26 cellular contexts compared by ENCODE assay signal in the genomic region with DNA sequence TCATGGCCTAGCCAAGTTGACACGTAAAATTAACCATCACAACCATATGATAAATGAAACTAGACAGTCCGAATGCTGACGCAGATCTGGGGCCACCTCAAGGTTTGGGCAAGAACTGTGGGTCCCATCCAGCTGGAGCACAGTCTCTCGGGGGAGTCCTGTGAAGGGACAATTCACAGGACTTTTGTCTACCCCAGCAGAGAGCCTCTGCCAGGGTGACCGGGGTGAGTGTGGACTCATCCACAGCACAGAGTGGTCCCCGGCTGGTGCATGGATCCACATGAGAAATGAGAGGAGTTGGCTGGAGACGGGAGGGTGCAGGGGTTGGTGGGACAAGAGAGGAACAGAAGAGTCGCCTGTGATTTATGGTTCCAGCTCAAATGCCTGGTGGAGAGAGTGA. TPM values are rescaled to one million over a fixed set of nuclear protein-coding genes. Genes with fewer than 3 reads are reported as not detected.
DNase-seq lines count a peak whose midpoint lies in the region; ATAC-seq, FAIRE-seq and TF ChIP-seq lines count a peak whose summit lies in the region.
"Had no signal": no experiment of that assay in that cellular context is flagged by ENCODE, and none has a peak within 500 bp of the region (broad histone marks: within the 10 kb centered on the region; RNA-seq: fewer than 3 reads in every experiment).

No MANE protein-coding gene starts in this region.

- H3K18ac ChIP-seq in H1 (ENCODE audit: extremely low read depth, low read length), result no peak overlapping the region

- no peak overlapping the region for H2BK20ac ChIP-seq in H1 (ENCODE audit: low read length)

- no peak overlapping the region for H2AFZ ChIP-seq in H1 (ENCODE audit: low read length)
- H2AFZ ChIP-seq in OCI-LY7 (ENCODE audit: low read length), result no peak overlapping the region
- H2AFZ ChIP-seq: GM23248 had no signal

- H3K36me3 ChIP-seq in H1 (ENCODE audit: control insufficient read depth in 2 of 4, insufficient read depth in 4 of 4, low read length in 3 of 4), result no peaks in the 10 kb centered on the region
- H3K36me3 ChIP-seq in OCI-LY7 (ENCODE audit: insufficient read depth, low read length), result no peaks in the 10 kb centered on the region
- H3K36me3 ChIP-seq: BE2C; BLaER1 treated with 17β-estradiol and CSF1 and Interleukin-3, amounts not matched to agents 10 nM and 100 nM; HAP-1 had no signal

- no TSS peak for BruUV-seq in OCI-LY7 (replicated peaks; lab: Mats Ljungman, UMichigan)

- H2AK5ac ChIP-seq in H1 (ENCODE audit: low read depth, low read length), result no peak overlapping the region

- no peak overlapping the region for H4K5ac ChIP-seq in H1 (ENCODE audit: insufficient read length, low read depth, low read length)

- H2BK120ac ChIP-seq in H1 (replicated peaks; ENCODE audit: low read depth, low read length), result no peak overlapping the region

- peaks cover 1% of the 10 kb centered on the region for H3K9me3 Mint-ChIP-seq in activated naive CD8-positive, alpha-beta T cell treated with anti-CD3 and anti-CD28 coated beads, Interleukin-2, amount 10 ng/mL, durations not matched to agents 7 days and 5 days
- H3K9me3 Mint-ChIP-seq in activated naive CD8-positive, alpha-beta T cell treated with anti-CD3 and anti-CD28 coated beads for 36 hours, result no peaks in the 10 kb centered on the region
- peaks cover 2% of the 10 kb centered on the region for H3K9me3 Mint-ChIP-seq in neural crest cell
- no peaks in the 10 kb centered on the region for H3K9me3 Mint-ChIP-seq in type B pancreatic cell
- H3K9me3 Mint-ChIP-seq: CD4-positive, alpha-beta T cell had no signal

- CTCF ChIA-PET in H1 (lab: Charles Lee; ENCODE audit: partially characterized antibody) (no interaction called here), OCI-LY7 (lab: Charles Lee; ENCODE audit: unreplicated experiment) (no interaction called here)

- H4K8ac ChIP-seq in H1 (ENCODE audit: extremely low read depth, insufficient read depth, low read length), result peak overlapping the region; percentile 31; the same call in 1 of the 2 replicates

- no peak overlapping the region for H4K91ac ChIP-seq in H1 (replicated peaks; ENCODE audit: insufficient read length, low read length)

- H3K27ac Mint-ChIP-seq in activated naive CD8-positive, alpha-beta T cell treated with anti-CD3 and anti-CD28 coated beads, Interleukin-2, amount 10 ng/mL, durations not matched to agents 7 days and 5 days, result peak overlapping the region; percentile 17
- no peak overlapping the region for H3K27ac Mint-ChIP-seq in activated naive CD8-positive, alpha-beta T cell treated with anti-CD3 and anti-CD28 coated beads for 36 hours
- peak overlapping the region; percentile 7 for H3K27ac Mint-ChIP-seq in neural crest cell (ENCODE audit: unreplicated experiment)
- H3K27ac Mint-ChIP-seq in type B pancreatic cell, result no peak overlapping the region
- H3K27ac Mint-ChIP-seq: CD14-positive monocyte; CD4-positive, alpha-beta T cell had no signal

- 88% methylated on average over 8 of the region's 8 CpGs; no CpG with 5 or more reads in 1 of the 2 experiments for WGBS in H1 (ENCODE audit: extremely low coverage in 1 of 2, insufficient coverage in 1 of 2, insufficient read length in 1 of 2, insufficient replicate concordance in 2 of 2, low coverage in 1 of 2, low lambda C conversion rate in 2 of 2, missing lambda C conversion rate in 1 of 2), 2 experiments

- intact Hi-C loops in OCI-LY7 (cut with micrococcal nuclease; ENCODE audit: unreplicated experiment), result no loop called here

- no peak for TF ChIP-seq EP300 in H1 (IDR thresholded peaks at IDR 0.05; ENCODE audit: borderline replicate concordance in 1 of 2, low read depth in 2 of 2, low read length in 2 of 2)

- H4K20me1 ChIP-seq in H1 (replicated peaks in 1 of 2; ENCODE audit: control insufficient read depth in 1 of 2, insufficient read depth in 2 of 2, low read length in 2 of 2) (no peaks in the 10 kb centered on the region), OCI-LY7 (ENCODE audit: insufficient read depth, low read length) (no peaks in the 10 kb centered on the region)
- H4K20me1 ChIP-seq: BLaER1 treated with 17β-estradiol and CSF1 and Interleukin-3, amounts not matched to agents 10 nM and 100 nM had no signal

- H3K27me3 ChIP-seq in H1 (replicated peaks in 1 of 4; ENCODE audit: control insufficient read depth in 3 of 4, extremely low read depth in 1 of 4, insufficient read depth in 3 of 4, low read length in 3 of 4), result no peaks in the 10 kb centered on the region
- H3K27me3 ChIP-seq: BE2C; BLaER1 treated with 17β-estradiol and CSF1 and Interleukin-3, amounts not matched to agents 10 nM and 100 nM had no signal

- H3K4me3 ChIP-seq in H1 (ENCODE audit: extremely low read depth in 1 of 4, insufficient read depth in 2 of 4, low read depth in 3 of 4, low read length in 4 of 4) (no peak overlapping the region), OCI-LY7 (ENCODE audit: low read depth, low read length, poor library complexity, severe bottlenecking) (no peak overlapping the region)
- H3K4me3 ChIP-seq: A549; BLaER1 treated with 17β-estradiol and CSF1 and Interleukin-3, amounts not matched to agents 10 nM and 100 nM; GM12878; GM23248; HAP-1 had no signal

- H3K4me3 Mint-ChIP-seq in activated naive CD8-positive, alpha-beta T cell treated with anti-CD3 and anti-CD28 coated beads, Interleukin-2, amount 10 ng/mL, durations not matched to agents 7 days and 5 days, result no peak overlapping the region
- H3K4me3 Mint-ChIP-seq in activated naive CD8-positive, alpha-beta T cell treated with anti-CD3 and anti-CD28 coated beads for 36 hours, result no peak overlapping the region
- no peak overlapping the region for H3K4me3 Mint-ChIP-seq in neural crest cell
- H3K4me3 Mint-ChIP-seq in type B pancreatic cell, result no peak overlapping the region
- H3K4me3 Mint-ChIP-seq: CD14-positive monocyte; CD4-positive, alpha-beta T cell; CD8-positive, alpha-beta memory T cell had no signal

- H3K27ac ChIP-seq in H1 (ENCODE audit: low read depth, low read length) (no peak overlapping the region), OCI-LY7 (ENCODE audit: low read depth, low read length, poor library complexity, severe bottlenecking) (no peak overlapping the region)
- H3K27ac ChIP-seq: A549; BLaER1 treated with 17β-estradiol and CSF1 and Interleukin-3, amounts not matched to agents 10 nM and 100 nM; GM23248 had no signal

- no peaks in the 10 kb centered on the region for H3K4me1 ChIP-seq in H1 (replicated peaks in 1 of 4; ENCODE audit: control insufficient read depth in 3 of 4, insufficient read depth in 4 of 4, low read length in 3 of 4)
- H3K4me1 ChIP-seq in OCI-LY7 (ENCODE audit: insufficient read depth, low read length, poor library complexity, severe bottlenecking), result no peaks in the 10 kb centered on the region
- H3K4me1 ChIP-seq: A549; BE2C; BLaER1 treated with 17β-estradiol and CSF1 and Interleukin-3, amounts not matched to agents 10 nM and 100 nM; HAP-1 had no signal

- peaks cover 0 to 4% of the 10 kb centered on the region in 2 experiments; a peak in 1 of 4 replicates for H3K9me3 ChIP-seq in H1 (ENCODE audit: insufficient read depth in 2 of 2, low read depth in 1 of 2, low read length in 1 of 2)
- no peaks in the 10 kb centered on the region for H3K9me3 ChIP-seq in OCI-LY7 (ENCODE audit: low read length)
- H3K9me3 ChIP-seq: BE2C, HAP-1 had no signal

- no peak overlapping the region for H3K14ac ChIP-seq in H1 (ENCODE audit: insufficient read length)

- H3K79me2 ChIP-seq in H1 (ENCODE audit: control insufficient read depth in 1 of 2, insufficient read depth in 2 of 2, low read length in 2 of 2) (no peaks in the 10 kb centered on the region), OCI-LY7 (ENCODE audit: insufficient read depth, low read depth, low read length) (no peaks in the 10 kb centered on the region)

- H2BK5ac ChIP-seq in H1 (ENCODE audit: low read depth, low read length), result no peak overlapping the region

- peaks cover 5% of the 10 kb centered on the region for H3K27me3 Mint-ChIP-seq in activated naive CD8-positive, alpha-beta T cell treated with anti-CD3 and anti-CD28 coated beads, Interleukin-2, amount 10 ng/mL, durations not matched to agents 7 days and 5 days
- H3K27me3 Mint-ChIP-seq in activated naive CD8-positive, alpha-beta T cell treated with anti-CD3 and anti-CD28 coated beads for 36 hours, result peaks cover 9% of the 10 kb centered on the region
- H3K27me3 Mint-ChIP-seq in neural crest cell (ENCODE audit: low read depth) (peaks cover 46% of the 10 kb centered on the region), type B pancreatic cell (peaks cover 38% of the 10 kb centered on the region)

- TF ChIP-seq RAD21 in H1 (IDR thresholded peaks at IDR 0.05 in 1 of 2, conservative IDR thresholded peaks at IDR 0.05 in 1 of 2; ENCODE audit: low read depth in 2 of 2, low read length in 2 of 2), result no peak

- FAIRE-seq in H1 (lab: Jason Lieb, UNC), result no peak
- FAIRE-seq: A549, D721Med, GM12878, GM19239, H54 had no signal

- no peak overlapping the region for H2BK15ac ChIP-seq in H1 (ENCODE audit: low read length)

- no peaks in the 10 kb centered on the region for H3K79me1 ChIP-seq in H1 (ENCODE audit: low read depth, low read length)

- no peak overlapping the region for H3K56ac ChIP-seq in H1 (replicated peaks; ENCODE audit: insufficient read length, low read depth, low read length)

- H3K23ac ChIP-seq in H1 (ENCODE audit: insufficient read length), result no peak overlapping the region

- H3K9me2 ChIP-seq in OCI-LY7 (ENCODE audit: insufficient read depth, low read length), result no peaks in the 10 kb centered on the region

- H2BK12ac ChIP-seq in H1 (ENCODE audit: low read depth, low read length), result no peak overlapping the region

- no peaks in the 10 kb centered on the region for H3K4me1 Mint-ChIP-seq in activated naive CD8-positive, alpha-beta T cell treated with anti-CD3 and anti-CD28 coated beads, Interleukin-2, amount 10 ng/mL, durations not matched to agents 7 days and 5 days
- H3K4me1 Mint-ChIP-seq in activated naive CD8-positive, alpha-beta T cell treated with anti-CD3 and anti-CD28 coated beads for 36 hours, result peaks cover 2% of the 10 kb centered on the region
- H3K4me1 Mint-ChIP-seq in neural crest cell, result peaks cover 3% of the 10 kb centered on the region
- H3K4me1 Mint-ChIP-seq in type B pancreatic cell (ENCODE audit: unreplicated experiment), result no peaks in the 10 kb centered on the region
- H3K4me1 Mint-ChIP-seq: CD14-positive monocyte had no signal

- POLR2A ChIA-PET in activated naive CD8-positive, alpha-beta T cell treated with anti-CD3 and anti-CD28 coated beads, Interleukin-2, amount 10 ng/mL, durations not matched to agents 7 days and 5 days (lab: Charles Lee), result no interaction called here
- POLR2A ChIA-PET in H1 (lab: Charles Lee; ENCODE audit: partially characterized antibody) (no interaction called here), OCI-LY7 (lab: Charles Lee) (no interaction called here)

- H3K4ac ChIP-seq in H1 (replicated peaks; ENCODE audit: insufficient read length, low read depth, low read length), result no peak overlapping the region

- no peak for DNase-seq in activated naive CD8-positive, alpha-beta T cell treated with anti-CD3 and anti-CD28 coated beads, Interleukin-2, amount 10 ng/mL, durations not matched to agents 7 days and 5 days
- DNase-seq in activated naive CD8-positive, alpha-beta T cell treated with anti-CD3 and anti-CD28 coated beads for 36 hours, result no peak
- DNase-seq in H1 (ENCODE audit: low read depth in 1 of 2, low spot score in 2 of 2) (no peak), neural crest cell (ENCODE audit: low read depth, low spot score) (no peak), type B pancreatic cell (ENCODE audit: extremely low spot score, unreplicated experiment) (peak; percentile 32), OCI-LY7 (ENCODE audit: low spot score) (no peak)
- DNase-seq: 8988T; ACHN; AML-193; BE2C; CD4-positive, alpha-beta T cell; CD8-positive, alpha-beta memory T cell; DMS 273 treated with DMSO at 0.1 percent for 48 hours; DMS79; EL; GDM1; GM23248 had no signal

- H3K4me2 ChIP-seq in H1 (ENCODE audit: insufficient read depth in 1 of 2, low read depth in 2 of 2, low read length in 2 of 2), result no peak overlapping the region
- no peak overlapping the region for H3K4me2 ChIP-seq in OCI-LY7 (ENCODE audit: low read length)
- H3K4me2 ChIP-seq: A549; BLaER1 treated with 17β-estradiol and CSF1 and Interleukin-3, amounts not matched to agents 10 nM and 100 nM had no signal

- H3K23me2 ChIP-seq in H1 (ENCODE audit: low read depth, low read length), result no peaks in the 10 kb centered on the region

- H3K9ac ChIP-seq in H1 (replicated peaks in 1 of 4; ENCODE audit: extremely low read depth in 1 of 4, low read depth in 3 of 4, low read length in 3 of 4), result no peak overlapping the region
- H3K9ac ChIP-seq: BLaER1 treated with 17β-estradiol and CSF1 and Interleukin-3, amounts not matched to agents 10 nM and 100 nM; GM23248 had no signal

- no peaks in the 10 kb centered on the region for H3K36me3 Mint-ChIP-seq in activated naive CD8-positive, alpha-beta T cell treated with anti-CD3 and anti-CD28 coated beads, Interleukin-2, amount 10 ng/mL, durations not matched to agents 7 days and 5 days
- H3K36me3 Mint-ChIP-seq in activated naive CD8-positive, alpha-beta T cell treated with anti-CD3 and anti-CD28 coated beads for 36 hours, result no peaks in the 10 kb centered on the region
- no peaks in the 10 kb centered on the region for H3K36me3 Mint-ChIP-seq in neural crest cell (ENCODE audit: low read depth)
- H3K36me3 Mint-ChIP-seq in type B pancreatic cell, result no peaks in the 10 kb centered on the region
- H3K36me3 Mint-ChIP-seq: CD14-positive monocyte; CD8-positive, alpha-beta memory T cell had no signal

- ATAC-seq in activated naive CD8-positive, alpha-beta T cell treated with anti-CD3 and anti-CD28 coated beads, Interleukin-2, amount 10 ng/mL, durations not matched to agents 7 days and 5 days (ENCODE audit: low read depth), result no peak
- no peak for ATAC-seq in HG02571 (IDR thresholded peaks at IDR 0.05; ENCODE audit: unreplicated experiment)
- ATAC-seq: A549, GM12878 had no signal

- no peak for TF ChIP-seq POLR2A in H1 (IDR thresholded peaks at IDR 0.05; ENCODE audit: control extremely low read depth in 1 of 2, low read depth in 2 of 2, low read length in 2 of 2)

- no peak for TF ChIP-seq CTCF in H1 (IDR thresholded peaks at IDR 0.05; ENCODE audit: control extremely low read depth in 1 of 3, insufficient read depth in 1 of 3, low read depth in 1 of 3, low read length in 3 of 3)
- TF ChIP-seq CTCF in neural crest cell (conservative IDR thresholded peaks at IDR 0.05), result no peak
- TF ChIP-seq CTCF in type B pancreatic cell (conservative IDR thresholded peaks at IDR 0.05), result no peak
- no peak for TF ChIP-seq CTCF in OCI-LY7 (conservative IDR thresholded peaks at IDR 0.05; ENCODE audit: low read length)

RNA-seq across cellular contexts. Expression of a gene that starts 17.7 kb away (rescaled TPM):
- total RNA-seq in activated naive CD8-positive, alpha-beta T cell treated with anti-CD3 and anti-CD28 coated beads, Interleukin-2, amount 10 ng/mL, durations not matched to agents 7 days and 5 days, result 10 to 100 TPM; 50.5 to 56.7 TPM
- total RNA-seq in activated naive CD8-positive, alpha-beta T cell treated with anti-CD3 and anti-CD28 coated beads for 36 hours, result 10 to 100 TPM; 57.1 to 59.1 TPM
- total RNA-seq in H1 (2021; fragmentation: NEBNext Ultra II Directional; extraction: Animal tissue kit (Norgen Biotek cat#: 25700)), result 20.1 and 22.0 TPM in 2 replicates
- polyA plus RNA-seq in H1 (2011; rRNA removed), result 23.2 and 28.3 TPM in 2 replicates
- 31.6 TPM for polyA plus RNA-seq in H1 (2011; cell fraction: cytosol; rRNA removed)
- polyA plus RNA-seq in H1 (2011; cell fraction: nucleus; rRNA removed), result 14.9 TPM
- polyA plus RNA-seq in H1 (2012, experiment 1 of 2), result 20.7 to 22.9 TPM (median 21.2 TPM) in 4 replicates
- polyA plus RNA-seq in H1 (2012, experiment 2 of 2), result 17.4 TPM
- polyA plus RNA-seq in H1 (2013, experiment 1 of 2), result 20.8 TPM
- 18.7 TPM for polyA plus RNA-seq in H1 (2013, experiment 2 of 2)
- polyA minus RNA-seq in H1 (2011; rRNA and poly(A)+ RNA removed), result 2.9 and 3.3 TPM in 2 replicates
- polyA minus RNA-seq in H1 (2011; cell fraction: cytosol; rRNA and poly(A)+ RNA removed), result 8.4 TPM
- 14.7 TPM for polyA minus RNA-seq in H1 (2011; cell fraction: nucleus; rRNA and poly(A)+ RNA removed)
- total RNA-seq in neural crest cell (29.0 and 29.4 TPM in 2 replicates), type B pancreatic cell (ENCODE audit: low replicate concordance) (32.3 and 38.4 TPM in 2 replicates), OCI-LY7 (2022) (44.0 and 47.3 TPM in 2 replicates)
- total RNA-seq in OCI-LY7 (2014; rRNA removed; shearing (Covaris generic)), result 7.9 and 16.2 TPM in 2 replicates

RNA-seq across cellular contexts. Expression of a gene that starts 52.6 kb away (rescaled TPM):
- total RNA-seq in activated naive CD8-positive, alpha-beta T cell treated with anti-CD3 and anti-CD28 coated beads, Interleukin-2, amount 10 ng/mL, durations not matched to agents 7 days and 5 days, result not detected
- not detected for total RNA-seq in activated naive CD8-positive, alpha-beta T cell treated with anti-CD3 and anti-CD28 coated beads for 36 hours
- 0.43 and 0.44 TPM in 2 replicates for total RNA-seq in H1 (2021; fragmentation: NEBNext Ultra II Directional; extraction: Animal tissue kit (Norgen Biotek cat#: 25700))
- polyA plus RNA-seq in H1 (2011; rRNA removed), result 0.65 and 0.72 TPM in 2 replicates
- polyA plus RNA-seq in H1 (2011; cell fraction: cytosol; rRNA removed), result 0.72 TPM
- 0.78 TPM for polyA plus RNA-seq in H1 (2011; cell fraction: nucleus; rRNA removed)
- polyA plus RNA-seq in H1 (2012, experiment 1 of 2), result 0.43 to 0.56 TPM (median 0.51 TPM) in 4 replicates
- 0.34 TPM for polyA plus RNA-seq in H1 (2012, experiment 2 of 2)
- 0.22 TPM for polyA plus RNA-seq in H1 (2013, experiment 1 of 2)
- 0.18 TPM for polyA plus RNA-seq in H1 (2013, experiment 2 of 2)
- 0.46 and 0.66 TPM in 2 replicates for polyA minus RNA-seq in H1 (2011; rRNA and poly(A)+ RNA removed)
- 0.22 TPM for polyA minus RNA-seq in H1 (2011; cell fraction: cytosol; rRNA and poly(A)+ RNA removed)
- 0.40 TPM for polyA minus RNA-seq in H1 (2011; cell fraction: nucleus; rRNA and poly(A)+ RNA removed)
- total RNA-seq in neural crest cell (2.7 TPM in 2 replicates), type B pancreatic cell (ENCODE audit: low replicate concordance) (5.6 and 6.9 TPM in 2 replicates), OCI-LY7 (2022) (not detected in 2 replicates)
- total RNA-seq in OCI-LY7 (2014; rRNA removed; shearing (Covaris generic)), result not detected in 2 replicates
- total RNA-seq: CD8-positive, alpha-beta memory T cell; GM23248 had no signal
- polyA plus RNA-seq: CD14-positive monocyte; CD8-positive, alpha-beta memory T cell; GM23248 had no signal

Comparison
In these comparisons a context has a peak if more than half of its experiments do, and no peak if none do; other contexts are left out.
1. H3K27ac Mint-ChIP-seq: peak in activated naive CD8-positive, alpha-beta T cell treated with anti-CD3 and anti-CD28 coated beads, Interleukin-2, amount 10 ng/mL, durations not matched to agents 7 days and 5 days (single experiment) and neural crest cell (single experiment); none in activated naive CD8-positive, alpha-beta T cell treated with anti-CD3 and anti-CD28 coated beads for 36 hours (single experiment) and type B pancreatic cell (single experiment).